Comparison of ENCODE assay signal across 10 cellular contexts in genomic region chr9:98706651-98707103, GRCh38. TPM values are rescaled to one million over a fixed set of nuclear protein-coding genes. Genes with fewer than 3 reads are reported as not detected.
A peak's percentile ranks its signal among the peaks of the same experiment; 100 is the strongest.
DNase-seq lines count a peak whose midpoint lies in the region; ATAC-seq, FAIRE-seq and TF ChIP-seq lines count a peak whose summit lies in the region.
"Had no signal": no experiment of that assay in that cellular context is flagged by ENCODE, and none has a peak within 500 bp of the region (broad histone marks: within the 10 kb centered on the region; RNA-seq: fewer than 3 reads in every experiment).

No MANE protein-coding gene starts in this region.

- TF ChIP-seq EP300 in K562 (IDR thresholded peaks at IDR 0.05; ENCODE audit: low read length) = no peak

- H4K8ac ChIP-seq in H9 (replicated peaks; ENCODE audit: insufficient read length, low read depth, low read length) = no peak overlapping the region

- no peaks in the 10 kb centered on the region for H3K9me1 ChIP-seq in K562 (ENCODE audit: control insufficient read depth, insufficient read depth, low read length)

- ATAC-seq in K562 (no peak), memory B cell (ENCODE audit: low read depth) (no peak)

- H4K20me1 ChIP-seq in BLaER1 = peaks cover 21% of the 10 kb centered on the region; the same call in 1 of the 2 replicates
- H4K20me1 ChIP-seq in H9 (ENCODE audit: control insufficient read depth, insufficient read depth, insufficient read length) = no peaks in the 10 kb centered on the region
- H4K20me1 ChIP-seq in K562 (replicated peaks; ENCODE audit: control insufficient read depth, insufficient read depth, low read length) = peaks cover 12% of the 10 kb centered on the region

- no peak overlapping the region for H3K27ac ChIP-seq in BLaER1
- no peak overlapping the region for H3K27ac ChIP-seq in H9 (ENCODE audit: insufficient read length, low read depth, low read length)
- H3K27ac ChIP-seq in K562 (ENCODE audit: extremely low read depth, low read depth, low read length) = no peak overlapping the region
- no peak overlapping the region for H3K27ac ChIP-seq in Peyer's patch
- H3K27ac ChIP-seq: KMS-11 had no signal

- no peak for TF ChIP-seq RAD21 in K562 (CRISPR knock-in tag; conservative IDR thresholded peaks at IDR 0.05 in 1 of 2, IDR thresholded peaks at IDR 0.05 in 1 of 2)

- no peak overlapping the region for H4K5ac ChIP-seq in H9 (ENCODE audit: insufficient read length, low read depth, low read length)

- H3K9ac ChIP-seq in BLaER1 (no peak overlapping the region), H9 (ENCODE audit: extremely low read depth, insufficient read length, low read length) (no peak overlapping the region), K562 (ENCODE audit: insufficient read depth in 1 of 2, low read depth in 2 of 2, low read length in 2 of 2) (no peak overlapping the region)
- H3K9ac ChIP-seq: KMS-11 had no signal

- no TSS peak for BruUV-seq in K562 (replicated peaks; lab: Mats Ljungman, UMichigan)

- DNase-seq in H9 (no peak), K562 (ENCODE audit: extremely low read depth in 1 of 4, low spot score in 3 of 4) (no peak), memory B cell (ENCODE audit: low spot score in 2 of 2) (no peak), EL (no peak), Peyer's patch (no peak), GF-D8 (lab: John Stamatoyannopoulos, UW) (no peak)
- DNase-seq in activated CD4-positive, alpha-beta memory T cell treated with anti-CD3 and anti-CD28 coated beads for 36 hours = no peak
- DNase-seq: activated CD4-positive, alpha-beta T cell treated with anti-CD3 and anti-CD28 coated beads, Interleukin-2, amount 50 U/mL, for 4 hours had no signal

- no peak overlapping the region for H3T11ph ChIP-seq in H9 (ENCODE audit: low read length)

- TF ChIP-seq POLR2A in K562 (conservative IDR thresholded peaks at IDR 0.05) (no peak), Peyer's patch (IDR thresholded peaks at IDR 0.05) (no peak)

- H3K23ac ChIP-seq in H9 (ENCODE audit: insufficient read length, low read depth, low read length) = no peak overlapping the region

- H3K27me3 Mint-ChIP-seq in H9 (ENCODE audit: low read depth) (peaks cover 83% of the 10 kb centered on the region), memory B cell (peaks cover 33% of the 10 kb centered on the region)
- H3K27me3 Mint-ChIP-seq in activated CD4-positive, alpha-beta memory T cell treated with anti-CD3 and anti-CD28 coated beads for 36 hours = peaks cover 55% of the 10 kb centered on the region

- H3K23me2 ChIP-seq in H9 (ENCODE audit: insufficient read length, low read depth, low read length, poor library complexity, severe bottlenecking) = peaks cover 17% of the 10 kb centered on the region

- TF ChIP-seq CTCF in H9 (conservative IDR thresholded peaks at IDR 0.05) (no peak), K562 (IDR thresholded peaks at IDR 0.05 in 2 of 3, conservative IDR thresholded peaks at IDR 0.05 in 1 of 3; ENCODE audit: insufficient read depth in 2 of 3, low read depth in 1 of 3, low read length in 3 of 3) (no peak), Peyer's patch (IDR thresholded peaks at IDR 0.05) (no peak)

- H3K9me3 Mint-ChIP-seq in H9 (no peaks in the 10 kb centered on the region; a peak in 2 of 5 replicates), memory B cell (peaks cover 2% of the 10 kb centered on the region)
- H3K9me3 Mint-ChIP-seq in activated CD4-positive, alpha-beta memory T cell treated with anti-CD3 and anti-CD28 coated beads for 36 hours = no peaks in the 10 kb centered on the region

- H3K79me1 ChIP-seq in H9 (ENCODE audit: insufficient read depth, low read depth, low read length, poor library complexity, severe bottlenecking) = no peaks in the 10 kb centered on the region

- H3K4me2 ChIP-seq in BLaER1 = peak overlapping the region; percentile 97
- H3K4me2 ChIP-seq in H9 (ENCODE audit: insufficient read depth, insufficient read length, low read length) = peak overlapping the region; percentile 45
- peak overlapping the region; percentile 42; the same call in 1 of the 2 replicates for H3K4me2 ChIP-seq in K562 (ENCODE audit: insufficient read depth, low read length)
- H3K4me2 ChIP-seq: KMS-11 had no signal

- H3K4me1 ChIP-seq in BLaER1 (peaks cover 24% of the 10 kb centered on the region), H9 (ENCODE audit: insufficient read depth, low read length) (no peaks in the 10 kb centered on the region), K562 (replicated peaks in 1 of 2; ENCODE audit: control insufficient read depth in 2 of 2, insufficient read depth in 2 of 2, low read length in 2 of 2) (peaks cover 0 to 31% of the 10 kb centered on the region in 2 experiments; a peak in 3 of 5 replicates), Peyer's patch (peaks cover 0 to 24% (median 2%) of the 10 kb centered on the region in 4 donors)

- H3K4me1 Mint-ChIP-seq in H9 (peaks cover 7 to 14% of the 10 kb centered on the region in 2 experiments), memory B cell (no peaks in the 10 kb centered on the region)
- peaks cover 1% of the 10 kb centered on the region for H3K4me1 Mint-ChIP-seq in activated CD4-positive, alpha-beta memory T cell treated with anti-CD3 and anti-CD28 coated beads for 36 hours (ENCODE audit: low read depth)

- H3K27ac Mint-ChIP-seq in H9 = no peak overlapping the region
- no peak overlapping the region for H3K27ac Mint-ChIP-seq in memory B cell
- H3K27ac Mint-ChIP-seq in activated CD4-positive, alpha-beta memory T cell treated with anti-CD3 and anti-CD28 coated beads for 36 hours = no peak overlapping the region

- H4K91ac ChIP-seq in H9 (ENCODE audit: insufficient read length, low read depth, low read length) = no peak overlapping the region

- H3K18ac ChIP-seq in H9 (ENCODE audit: insufficient read length, low read depth, low read length) = no peak overlapping the region

- H3K4ac ChIP-seq in H9 (ENCODE audit: low read depth, low read length) = no peak overlapping the region

- no peaks in the 10 kb centered on the region for H3K36me3 ChIP-seq in BLaER1
- no peaks in the 10 kb centered on the region for H3K36me3 ChIP-seq in K562 (ENCODE audit: control insufficient read depth, insufficient read depth, low read length)
- H3K36me3 ChIP-seq in Peyer's patch = no peaks in the 10 kb centered on the region

- H3K56ac ChIP-seq in H9 (ENCODE audit: insufficient read length, low read depth, low read length) = no peak overlapping the region

- no peak overlapping the region for H2BK5ac ChIP-seq in H9 (ENCODE audit: insufficient read length, low read length)

- in situ Hi-C loops in K562 (cut with MboI) = no loop called here

- H3K36me3 Mint-ChIP-seq in H9 (ENCODE audit: insufficient read depth in 1 of 3, low read depth in 3 of 3) (no peaks in the 10 kb centered on the region; a peak in 1 of 7 replicates), memory B cell (no peaks in the 10 kb centered on the region)
- H3K36me3 Mint-ChIP-seq in activated CD4-positive, alpha-beta memory T cell treated with anti-CD3 and anti-CD28 coated beads for 36 hours = no peaks in the 10 kb centered on the region

- H3K27me3 ChIP-seq in BLaER1 (peaks cover 61% of the 10 kb centered on the region), H9 (ENCODE audit: insufficient read depth, low read length) (peaks cover 38% of the 10 kb centered on the region), K562 (ENCODE audit: control insufficient read depth in 2 of 2, insufficient read depth in 2 of 2, low read length in 2 of 2) (peaks cover 20 to 56% of the 10 kb centered on the region in 2 experiments), Peyer's patch (peaks cover 0 to 25% of the 10 kb centered on the region in 2 donors)

- no peak overlapping the region for H2BK15ac ChIP-seq in H9 (ENCODE audit: low read depth, low read length)

- intact Hi-C loops in K562 (cut with micrococcal nuclease) = loop anchor here (2.0 kb wide), 2 partner anchors 170 to 392 kb away; no protein-coding TSS in a partner anchor
- intact Hi-C loops in activated CD4-positive, alpha-beta memory T cell treated with anti-CD3 and anti-CD28 coated beads for 36 hours (cut with micrococcal nuclease) = loop anchor here (5.0 kb wide), 1 partner anchor 169 kb away; no protein-coding TSS in a partner anchor

- H3K4me3 ChIP-seq in BLaER1 (peak overlapping the region; percentile 58), K562 (no peak overlapping the region), Peyer's patch (no peak overlapping the region)

- peak; percentile 44 for FAIRE-seq in K562 (lab: Jason Lieb, UNC)

- H3K4me3 Mint-ChIP-seq in H9 (peak overlapping the region; percentile 52 to 73), memory B cell (peak overlapping the region; percentile 9)
- H3K4me3 Mint-ChIP-seq in activated CD4-positive, alpha-beta memory T cell treated with anti-CD3 and anti-CD28 coated beads for 36 hours = no peak overlapping the region

- WGBS in H9 (ENCODE audit: extremely low coverage, insufficient read length, low lambda C conversion rate) = no CpG with 5 or more reads among the region's 14 CpGs
- 9% methylated on average over 14 of the region's 14 CpGs for WGBS in K562 (ENCODE audit: insufficient coverage, low coverage, missing lambda C conversion rate)

- POLR2A ChIA-PET in K562 (lab: Yijun Ruan, JAX) = interaction anchor here (0.7 to 1.2 kb wide), 6 partner anchors 15 to 703 kb away, joined by 3 to 5 read pairs (median 3); no protein-coding TSS in a partner anchor
- POLR2A ChIA-PET in activated CD4-positive, alpha-beta memory T cell treated with anti-CD3 and anti-CD28 coated beads for 36 hours (lab: Charles Lee) = no interaction called here

- no peak overlapping the region for H2BK12ac ChIP-seq in H9 (ENCODE audit: insufficient read length, low read depth, low read length)

- no peak overlapping the region for H3K14ac ChIP-seq in H9 (ENCODE audit: insufficient read depth, low read length)

- H2BK20ac ChIP-seq in H9 (ENCODE audit: low read depth, low read length, poor library complexity, severe bottlenecking) = no peak overlapping the region

- H3K9me3 ChIP-seq in BLaER1 (peaks cover 3% of the 10 kb centered on the region; the same call in 1 of the 2 replicates), H9 (ENCODE audit: control insufficient read depth, low read depth, low read length) (no peaks in the 10 kb centered on the region), K562 (replicated peaks; ENCODE audit: control insufficient read depth, insufficient read depth, low read depth, low read length) (no peaks in the 10 kb centered on the region), Peyer's patch (no peaks in the 10 kb centered on the region)

- no peaks in the 10 kb centered on the region for H3K79me2 ChIP-seq in H9 (ENCODE audit: insufficient read depth, low read length)
- H3K79me2 ChIP-seq in K562 (ENCODE audit: control insufficient read depth, insufficient read depth, low read length) = no peaks in the 10 kb centered on the region

- H2AK5ac ChIP-seq in H9 (ENCODE audit: insufficient read length, low read length) = no peak overlapping the region

- no peak overlapping the region for H2BK120ac ChIP-seq in H9 (ENCODE audit: low read depth, low read length, poor library complexity, severe bottlenecking)

- no peak overlapping the region for H2AFZ ChIP-seq in H9 (ENCODE audit: low read length)
- H2AFZ ChIP-seq in K562 (ENCODE audit: low read depth, low read length) = 0 out of 2 replicates have a peak overlapping the region, but pooled peaks have one; percentile 67

- CTCF ChIA-PET in K562 (lab: Yijun Ruan, JAX; ENCODE audit: low intra/inter-chr PET ratio) = interaction anchor here (1.1 to 1.4 kb wide), 2 partner anchors 391 to 783 kb away, joined by 3 to 4 read pairs; no protein-coding TSS in a partner anchor
- CTCF ChIA-PET in activated CD4-positive, alpha-beta memory T cell treated with anti-CD3 and anti-CD28 coated beads for 36 hours (lab: Charles Lee) = no interaction called here

RNA-seq across cellular contexts. Expression of gene GABBR2, which starts 2.1 kb away (rescaled TPM):
- total RNA-seq in H9 (2021) (0.66 and 0.94 TPM in 2 replicates), K562 (2014; rRNA removed) (0.27 and 0.33 TPM in 2 replicates), K562 (2014; rRNA removed; fragmentation: Illumina TruSeq; extraction: Trizol) (0.18 and 0.29 TPM in 2 replicates), K562 (2015; rRNA removed; fragmentation: Illumina TruSeq; extraction: Trizol) (0.29 and 0.41 TPM in 2 replicates), K562 (2021) (0.42 and 0.47 TPM in 2 replicates), Peyer's patch (not detected)
- total RNA-seq in K562 (2011; cell fraction: chromatin; rRNA removed; ENCODE audit: low replicate concordance) = 3.2 and 3.7 TPM in 2 replicates
- 1.2 and 1.3 TPM in 2 replicates for total RNA-seq in K562 (2011; cell fraction: nucleolus; rRNA removed)
- 1.9 and 4.7 TPM in 2 replicates for total RNA-seq in K562 (2011; cell fraction: nucleoplasm; rRNA removed)
- polyA plus RNA-seq in K562 (2011; rRNA removed) (0.27 and 0.32 TPM in 2 replicates), K562 (2014; fragmentation: Illumina TruSeq; extraction: Trizol) (0.36 and 0.53 TPM in 2 replicates), K562 (2014; fragmentation: Nextera tagmentation; extraction: Ambion mirVana) (1 to 10 TPM in 1 of 2 experiments, under 1 TPM in 1; 0.15 to 1.9 TPM), K562 (2014; rRNA removed) (0.32 and 1.1 TPM in 2 replicates)
- polyA plus RNA-seq in K562 (2011; cell fraction: cytosol; rRNA removed) = 0.04 and 0.82 TPM in 2 replicates
- polyA plus RNA-seq in K562 (2011; cell fraction: nucleus; rRNA removed) = 0.29 and 0.77 TPM in 2 replicates
- polyA plus RNA-seq in K562 (2012) = 0.40 and 0.44 TPM in 2 replicates
- polyA minus RNA-seq in K562 (2011; rRNA and poly(A)+ RNA removed) = 0.30 and 1.1 TPM in 2 replicates
- 0.38 and 2.5 TPM in 2 replicates for polyA minus RNA-seq in K562 (2011; cell fraction: cytosol; rRNA and poly(A)+ RNA removed)
- polyA minus RNA-seq in K562 (2011; cell fraction: nucleus; rRNA and poly(A)+ RNA removed) = 1.1 and 1.7 TPM in 2 replicates
- not detected for total RNA-seq in activated CD4-positive, alpha-beta memory T cell treated with anti-CD3 and anti-CD28 coated beads for 36 hours

Comparison
In these comparisons a context has a peak if more than half of its experiments do, and no peak if none do; other contexts are left out.
1. H3K4me2 ChIP-seq: peak in every context shown above with its lines; median percentile 97 in BLaER1; 45 in H9; 42 in K562.